9 cellular contexts compared by ENCODE assay signal in the genomic region with DNA sequence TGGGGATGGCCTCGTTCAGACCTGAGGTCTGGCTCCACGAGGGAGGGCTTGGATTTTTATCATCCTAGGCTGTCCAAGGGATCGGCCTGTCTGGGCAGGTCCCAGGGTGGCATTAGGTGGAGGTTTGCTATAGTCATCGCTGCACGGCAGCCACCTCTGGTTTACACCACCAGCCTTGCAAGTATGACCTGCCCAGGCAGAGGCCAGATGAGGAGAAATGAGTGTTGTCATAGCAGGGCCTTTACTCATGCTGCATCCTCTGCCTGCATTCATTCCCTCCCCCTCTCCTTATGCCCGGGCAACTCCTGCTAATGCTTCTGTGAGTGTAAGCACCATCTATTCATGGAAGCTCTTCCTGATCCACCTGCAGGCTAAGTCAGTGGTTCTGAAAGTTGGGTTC. TPM values are rescaled to one million over a fixed set of nuclear protein-coding genes. Genes with fewer than 3 reads are reported as not detected.
A peak's percentile ranks its signal among the peaks of the same experiment; 100 is the strongest.
DNase-seq lines count a peak whose midpoint lies in the region; ATAC-seq, FAIRE-seq and TF ChIP-seq lines count a peak whose summit lies in the region.
"Had no signal": no experiment of that assay in that cellular context is flagged by ENCODE, and none has a peak within 500 bp of the region (broad histone marks: within the 10 kb centered on the region; RNA-seq: fewer than 3 reads in every experiment).

No MANE protein-coding gene starts in this region.

- H3K4me2 ChIP-seq in trophoblast cell (ENCODE audit: low read length): peak overlapping the region; percentile 27

- peak overlapping the region; percentile 81 for H3K4ac ChIP-seq in trophoblast cell (ENCODE audit: low read depth, low read length)

- H3K79me2 ChIP-seq in trophoblast cell (ENCODE audit: control insufficient read depth, insufficient read depth, low read length, poor library complexity): peaks cover 48% of the 10 kb centered on the region

- peak overlapping the region; percentile 80 for H2BK120ac ChIP-seq in trophoblast cell (ENCODE audit: insufficient read depth, low read length, poor library complexity)

- no peak overlapping the region for H3K9ac ChIP-seq in trophoblast cell (ENCODE audit: low read length)

- no peak overlapping the region for H4K8ac ChIP-seq in trophoblast cell (ENCODE audit: low read depth, low read length)

- no peaks in the 10 kb centered on the region for H3K27me3 ChIP-seq in trophoblast cell (ENCODE audit: insufficient read depth, low read length)

- TF ChIP-seq CTCF in AG10803 (conservative IDR thresholded peaks at IDR 0.05; ENCODE audit: low read length) (no peak), GM10266 (IDR thresholded peaks at IDR 0.05; ENCODE audit: control insufficient read depth, insufficient read depth, low read depth, missing control alignments) (no peak), GM13977 (IDR thresholded peaks at IDR 0.05; ENCODE audit: extremely low read depth, insufficient read depth, missing control alignments) (no peak)

- peak; percentile 86 for FAIRE-seq in RCC 7860 (lab: Jason Lieb, UNC)

- peaks cover 22 to 33% of the 10 kb centered on the region in 2 experiments for H3K36me3 ChIP-seq in trophoblast cell (ENCODE audit: control insufficient read depth in 1 of 2, insufficient read depth in 2 of 2, low read length in 2 of 2)

- H4K91ac ChIP-seq in trophoblast cell (ENCODE audit: low read depth, low read length): peak overlapping the region; percentile 69

- peak overlapping the region; percentile 66 for H2BK12ac ChIP-seq in trophoblast cell (ENCODE audit: low read length)

- H3K23ac ChIP-seq in trophoblast cell (ENCODE audit: low read length): no peak overlapping the region

- H4K12ac ChIP-seq in trophoblast cell (ENCODE audit: low read depth, low read length): no peak overlapping the region

- peak overlapping the region; percentile 71 for H3K27ac ChIP-seq in trophoblast cell (ENCODE audit: low read depth, low read length)

- H3K9me3 ChIP-seq in trophoblast cell (ENCODE audit: insufficient read depth, low read depth, low read length): no peaks in the 10 kb centered on the region

- peak overlapping the region; percentile 62 for H3K18ac ChIP-seq in trophoblast cell (ENCODE audit: low read length)

- H3K14ac ChIP-seq in trophoblast cell (ENCODE audit: low read length): no peak overlapping the region

- H3K79me1 ChIP-seq in trophoblast cell (ENCODE audit: low read length): peaks cover 36% of the 10 kb centered on the region

- H2AFZ ChIP-seq in trophoblast cell (ENCODE audit: insufficient read depth, low read length, poor library complexity): no peak overlapping the region

- no CpG with 5 or more reads among the region's 6 CpGs for WGBS in trophoblast cell (ENCODE audit: extremely low coverage, insufficient coverage, insufficient read length)

- peaks cover 59% of the 10 kb centered on the region in 2 experiments for H3K4me1 ChIP-seq in trophoblast cell (ENCODE audit: control insufficient read depth in 1 of 2, insufficient read depth in 2 of 2, low read length in 2 of 2)

- H2BK5ac ChIP-seq in trophoblast cell (ENCODE audit: low read depth, low read length, poor library complexity): no peak overlapping the region

- peak; percentile 84 for DNase-seq in AG10803 (ENCODE audit: low read depth)
- DNase-seq in RCC 7860 (ENCODE audit: low spot score): peak; percentile 95
- peak; percentile 80 to 83 for DNase-seq in trophoblast cell
- no peak for DNase-seq in GM10266 (ENCODE audit: extremely low spot score)
- no peak for DNase-seq in GM13977 (ENCODE audit: low spot score)
- DNase-seq in activated CD4-positive, CD25-positive, alpha-beta regulatory T cell (lab: John Stamatoyannopoulos, UW): no peak
- DNase-seq: erythroblast had no signal

- no peak overlapping the region for H2AK5ac ChIP-seq in trophoblast cell (ENCODE audit: low read length)

- ATAC-seq in esophagus mucosa (peak; percentile 92), HG03457 (IDR thresholded peaks at IDR 0.05; ENCODE audit: unreplicated experiment) (no peak)

- in situ Hi-C loops in GM13977 (cut with MboI; ENCODE audit: low pct_unique_long_range_greater_than_20kb, low sequenced_read_pairs, unreplicated experiment): no loop called here

- H3K4me3 ChIP-seq in AG10803 (ENCODE audit: low read length) (0 out of 2 replicates have a peak overlapping the region, but pooled peaks have one; percentile 2), trophoblast cell (ENCODE audit: low read depth, low read length) (no peak overlapping the region)

RNA-seq across cellular contexts. Expression of gene NDST1, which starts 15.3 kb away (rescaled TPM):
- total RNA-seq in esophagus mucosa: 112 TPM
- 98.1 and 98.9 TPM in 2 replicates for polyA plus RNA-seq in trophoblast cell (2013)

RNA-seq across cellular contexts. Expression of gene RPS14, which starts 43.1 kb away (rescaled TPM):
- 1,847 TPM for total RNA-seq in esophagus mucosa
- polyA plus RNA-seq in trophoblast cell (2013): 2,982 and 3,060 TPM in 2 replicates

Comparison
In these comparisons a context has a peak if more than half of its experiments do, and no peak if none do; other contexts are left out.
1. DNase-seq: peak in AG10803 (single experiment), RCC 7860 (single experiment) and trophoblast cell (2 of 2); none in GM10266 (single experiment), GM13977 (single experiment) and activated CD4-positive, CD25-positive, alpha-beta regulatory T cell (0 of 4).